In genomic region chr7:28784166-28784870, GRCh38 we compare ENCODE assay signal across 15 cellular contexts.
DNase-seq lines count a peak whose midpoint lies in the region; ATAC-seq and TF ChIP-seq lines count a peak whose summit lies in the region.
"Had no signal": no experiment of that assay in that cellular context is flagged by ENCODE, and none has a peak within 500 bp of the region (broad histone marks: within the 10 kb centered on the region; RNA-seq: fewer than 3 reads in every experiment).

No MANE protein-coding gene starts in this region.

- H3K27ac ChIP-seq in neural progenitor cell = no peak overlapping the region
- H3K27ac ChIP-seq: coronary artery, lower lobe of right lung, tibial nerve had no signal

- H4K20me1 ChIP-seq in neural progenitor cell (ENCODE audit: low read depth) = no peaks in the 10 kb centered on the region

- no peaks in the 10 kb centered on the region for H3K4me1 ChIP-seq in neural progenitor cell
- H3K4me1 ChIP-seq: lower lobe of right lung had no signal

- DNase-seq in DMS 273 (lab: John Stamatoyannopoulos, UW; ENCODE audit: unreplicated experiment) (peak; percentile 76), NCI-H1417 treated with DMSO at 0.1 percent for 48 hours (lab: John Stamatoyannopoulos, UW) (peak; percentile 93), astrocyte of the hippocampus (ENCODE audit: low read depth, low spot score) (peak; percentile 78), neural progenitor cell (ENCODE audit: low spot score) (peak; percentile 11), HK-2 (ENCODE audit: unreplicated experiment) (no peak)
- DNase-seq in activated T-cell treated with anti-CD3 and anti-CD28 coated beads, Interleukin-2, amount 50 U/mL, for 24 hours = no peak
- DNase-seq: activated CD4-positive, CD25-positive, alpha-beta regulatory T cell treated with anti-CD3 and anti-CD28 coated beads, Interleukin-2, amount 50 U/mL, for 72 hours; DMS53; lower lobe of right lung; NCI-H187 treated with DMSO at 0.1 percent for 48 hours; posterior cingulate gyrus had no signal

- peaks cover 26% of the 10 kb centered on the region for H3K4me1 Mint-ChIP-seq in neural progenitor cell
- H3K4me1 Mint-ChIP-seq in activated T-cell treated with anti-CD3 and anti-CD28 coated beads, Interleukin-2, amount 50 U/mL, for 24 hours (ENCODE audit: low read depth) = peaks cover 4% of the 10 kb centered on the region

- no peaks in the 10 kb centered on the region for H3K9me3 Mint-ChIP-seq in neural progenitor cell
- H3K9me3 Mint-ChIP-seq in activated T-cell treated with anti-CD3 and anti-CD28 coated beads, Interleukin-2, amount 50 U/mL, for 24 hours = no peaks in the 10 kb centered on the region

- no peaks in the 10 kb centered on the region for H3F3A ChIP-seq in neural progenitor cell (ENCODE audit: low read depth)

- no peak overlapping the region for H3K4me2 ChIP-seq in neural progenitor cell

- H3K79me2 ChIP-seq in neural progenitor cell (ENCODE audit: low read depth) = no peaks in the 10 kb centered on the region

- H3K27me3 Mint-ChIP-seq in neural progenitor cell (ENCODE audit: insufficient read depth, low read depth) = no peaks in the 10 kb centered on the region
- peaks cover 11% of the 10 kb centered on the region for H3K27me3 Mint-ChIP-seq in activated T-cell treated with anti-CD3 and anti-CD28 coated beads, Interleukin-2, amount 50 U/mL, for 24 hours

- no peaks in the 10 kb centered on the region for H3K36me3 Mint-ChIP-seq in neural progenitor cell
- H3K36me3 Mint-ChIP-seq in activated T-cell treated with anti-CD3 and anti-CD28 coated beads, Interleukin-2, amount 50 U/mL, for 24 hours (ENCODE audit: low read depth) = no peaks in the 10 kb centered on the region

- no peaks in the 10 kb centered on the region for H3K27me3 ChIP-seq in neural progenitor cell
- H3K27me3 ChIP-seq: tibial nerve had no signal

- H3K4me3 ChIP-seq in neural progenitor cell = no peak overlapping the region
- H3K4me3 ChIP-seq: coronary artery, lower lobe of right lung, tibial nerve had no signal

- H3K27ac Mint-ChIP-seq in neural progenitor cell = no peak overlapping the region
- no peak overlapping the region for H3K27ac Mint-ChIP-seq in activated T-cell treated with anti-CD3 and anti-CD28 coated beads, Interleukin-2, amount 50 U/mL, for 24 hours

- peak overlapping the region; percentile 53 for H2AFZ ChIP-seq in neural progenitor cell (replicated peaks)

- no peak overlapping the region for H3K9ac ChIP-seq in neural progenitor cell

- no peak for TF ChIP-seq CTCF in neural progenitor cell (IDR thresholded peaks at IDR 0.05)

- H3K9me3 ChIP-seq in neural progenitor cell (ENCODE audit: low read depth) = no peaks in the 10 kb centered on the region
- H3K9me3 ChIP-seq: lower lobe of right lung, tibial nerve had no signal

- H3K4me3 Mint-ChIP-seq in neural progenitor cell = no peak overlapping the region
- H3K4me3 Mint-ChIP-seq in activated T-cell treated with anti-CD3 and anti-CD28 coated beads, Interleukin-2, amount 50 U/mL, for 24 hours = no peak overlapping the region

- ATAC-seq in HG03196 (IDR thresholded peaks at IDR 0.05; ENCODE audit: unreplicated experiment) = no peak
- no peak for ATAC-seq in GM21717 (IDR thresholded peaks at IDR 0.05; ENCODE audit: unreplicated experiment)
- ATAC-seq: lower lobe of right lung had no signal

- H3K36me3 ChIP-seq in neural progenitor cell = no peaks in the 10 kb centered on the region
- H3K36me3 ChIP-seq: lower lobe of right lung, tibial nerve had no signal

Comparison
In these comparisons a context has a peak if more than half of its experiments do, and no peak if none do; other contexts are left out.
1. DNase-seq: peak in DMS 273 (single experiment), NCI-H1417 treated with DMSO at 0.1 percent for 48 hours (single experiment), astrocyte of the hippocampus (single experiment) and neural progenitor cell (single experiment); none in HK-2 (single experiment) and activated T-cell treated with anti-CD3 and anti-CD28 coated beads, Interleukin-2, amount 50 U/mL, for 24 hours (single experiment).